Comparison of ENCODE assay signal across 18 cellular contexts in genomic region chr1:168974611-168975010, GRCh38.
DNase-seq lines count a peak whose midpoint lies in the region; ATAC-seq, FAIRE-seq and TF ChIP-seq lines count a peak whose summit lies in the region.
"Had no signal": no experiment of that assay in that cellular context is flagged by ENCODE, and none has a peak within 500 bp of the region (broad histone marks: within the 10 kb centered on the region; RNA-seq: fewer than 3 reads in every experiment).

No MANE protein-coding gene starts in this region.

- H3K4me3 ChIP-seq in breast epithelium (no peak overlapping the region), mammary epithelial cell (replicated peaks in 1 of 3; ENCODE audit: insufficient read depth in 1 of 3, low read depth in 2 of 3, low read length in 3 of 3) (no peak overlapping the region), small intestine (ENCODE audit: low read depth in 1 of 2, low read length in 2 of 2) (no peak overlapping the region)
- H3K4me3 ChIP-seq: GM23248, HAP-1 had no signal

- H3K79me2 ChIP-seq in mammary epithelial cell (ENCODE audit: insufficient read depth, low read length) = no peaks in the 10 kb centered on the region

- no peaks in the 10 kb centered on the region for H3K9me3 Mint-ChIP-seq in MCF 10A (ENCODE audit: unreplicated experiment)
- H3K9me3 Mint-ChIP-seq: CD8-positive, alpha-beta memory T cell had no signal

- H4K20me1 ChIP-seq in mammary epithelial cell (ENCODE audit: insufficient read depth, low read length) = no peaks in the 10 kb centered on the region

- H3K36me3 Mint-ChIP-seq in MCF 10A (ENCODE audit: insufficient read depth, unreplicated experiment) = no peaks in the 10 kb centered on the region
- H3K36me3 Mint-ChIP-seq: CD4-positive, CD25-positive, alpha-beta regulatory T cell had no signal

- no peak overlapping the region for H3K4me3 Mint-ChIP-seq in MCF 10A (ENCODE audit: unreplicated experiment)
- H3K4me3 Mint-ChIP-seq: B cell; CD4-positive, CD25-positive, alpha-beta regulatory T cell; CD8-positive, alpha-beta memory T cell had no signal

- TF ChIP-seq POLR2A in breast epithelium (IDR thresholded peaks at IDR 0.05) = no peak

- no peak overlapping the region for H2AFZ ChIP-seq in mammary epithelial cell (ENCODE audit: low read depth, low read length)
- H2AFZ ChIP-seq: GM23248 had no signal

- DNase-seq in MCF 10A (ENCODE audit: unreplicated experiment) = peak; percentile 14
- DNase-seq in breast epithelium (ENCODE audit: low spot score in 2 of 2) = no peak
- DNase-seq in mammary epithelial cell = peak; percentile 28
- DNase-seq in kidney tubule cell (ENCODE audit: low spot score) = peak; percentile 63
- no peak for DNase-seq in activated CD4-positive, CD25-positive, alpha-beta regulatory T cell (lab: John Stamatoyannopoulos, UW)
- no peak for DNase-seq in activated T-cell treated with anti-CD3 and anti-CD28 coated beads, Interleukin-2, amount 50 U/mL, for 48 hours
- DNase-seq in small intestine = no peak
- DNase-seq: 8988T; C1 segment of cervical spinal cord; CD4-positive, CD25-positive, alpha-beta regulatory T cell; CD8-positive, alpha-beta memory T cell; COR-L47 had no signal

- no peaks in the 10 kb centered on the region for H3K4me1 Mint-ChIP-seq in MCF 10A (ENCODE audit: insufficient read depth, unreplicated experiment)
- H3K4me1 Mint-ChIP-seq: B cell; CD4-positive, CD25-positive, alpha-beta regulatory T cell; CD8-positive, alpha-beta memory T cell had no signal

- H3K27ac Mint-ChIP-seq in MCF 10A (ENCODE audit: low read depth, unreplicated experiment) = no peak overlapping the region
- H3K27ac Mint-ChIP-seq: B cell; CD8-positive, alpha-beta memory T cell had no signal

- ATAC-seq in HG02938 (IDR thresholded peaks at IDR 0.05; ENCODE audit: unreplicated experiment) = no peak

- FAIRE-seq in small intestine (lab: Jason Lieb, UNC) = no peak
- FAIRE-seq: G401.6 had no signal

- peaks cover 0 to 6% of the 10 kb centered on the region in 2 donors for H3K4me1 ChIP-seq in breast epithelium
- no peaks in the 10 kb centered on the region for H3K4me1 ChIP-seq in mammary epithelial cell (ENCODE audit: insufficient read depth, low read length)
- H3K4me1 ChIP-seq in small intestine (ENCODE audit: control insufficient read depth in 2 of 2, insufficient read depth in 1 of 2, low read depth in 1 of 2, low read length in 1 of 2) = peaks cover 0 to 2% of the 10 kb centered on the region in 2 donors
- H3K4me1 ChIP-seq: HAP-1 had no signal

- H3K27ac ChIP-seq in breast epithelium = peak overlapping the region in 1 of 2 donors; percentile 76
- H3K27ac ChIP-seq in mammary epithelial cell (ENCODE audit: insufficient read depth, low read depth, low read length) = no peak overlapping the region
- no peak overlapping the region for H3K27ac ChIP-seq in small intestine (ENCODE audit: low read depth in 1 of 2, low read length in 1 of 2)
- H3K27ac ChIP-seq: GM23248, HL-60 had no signal

- TF ChIP-seq CTCF in MCF 10A (IDR thresholded peaks at IDR 0.05; ENCODE audit: unreplicated experiment) = no peak
- TF ChIP-seq CTCF in breast epithelium (IDR thresholded peaks at IDR 0.05) = no peak
- no peak for TF ChIP-seq CTCF in mammary epithelial cell (conservative IDR thresholded peaks at IDR 0.05 in 1 of 2, IDR thresholded peaks at IDR 0.05 in 1 of 2; ENCODE audit: extremely low read depth in 1 of 2, insufficient read depth in 1 of 2, low read depth in 1 of 2, low read length in 2 of 2)

- no peaks in the 10 kb centered on the region for H3K36me3 ChIP-seq in breast epithelium
- H3K36me3 ChIP-seq in mammary epithelial cell (ENCODE audit: insufficient read depth, low read length) = no peaks in the 10 kb centered on the region
- no peaks in the 10 kb centered on the region for H3K36me3 ChIP-seq in small intestine (ENCODE audit: control insufficient read depth in 2 of 2, insufficient read depth in 2 of 2, low read length in 2 of 2)
- H3K36me3 ChIP-seq: HAP-1 had no signal

- no peaks in the 10 kb centered on the region for H3K27me3 ChIP-seq in breast epithelium
- no peaks in the 10 kb centered on the region for H3K27me3 ChIP-seq in mammary epithelial cell (ENCODE audit: insufficient read depth, low read length)
- H3K27me3 ChIP-seq in small intestine (ENCODE audit: control insufficient read depth in 2 of 2, insufficient read depth in 2 of 2, low read length in 2 of 2) = no peaks in the 10 kb centered on the region

- H3K4me2 ChIP-seq in mammary epithelial cell (ENCODE audit: insufficient read depth, low read depth, low read length) = no peak overlapping the region

- dilution Hi-C loops in mammary epithelial cell (cut with HindIII; ENCODE audit: low sequenced_read_pairs) = no loop called here

- BruUV-seq in MCF 10A (replicated peaks; lab: Mats Ljungman, UMichigan) (no TSS peak), mammary epithelial cell (replicated peaks; lab: Mats Ljungman, UMichigan) (no TSS peak)

- POLR2A ChIA-PET in MCF 10A (lab: Yijun Ruan, JAX) = interaction anchor here (0.7 kb wide), 1 partner anchor 19 kb away, joined by 3 read pairs; no protein-coding TSS in a partner anchor

- no peak overlapping the region for H3K9ac ChIP-seq in mammary epithelial cell (ENCODE audit: insufficient read depth, low read length)
- H3K9ac ChIP-seq: GM23248 had no signal

- in situ Hi-C loops in mammary epithelial cell (cut with MboI; ENCODE audit: low sequenced_read_pairs in 2 of 2) = no loop called here

- H3K27me3 Mint-ChIP-seq in MCF 10A (ENCODE audit: insufficient read depth, unreplicated experiment) = no peaks in the 10 kb centered on the region
- H3K27me3 Mint-ChIP-seq: CD8-positive, alpha-beta memory T cell had no signal

- CTCF ChIA-PET in MCF 10A (lab: Yijun Ruan, JAX) = no interaction called here
- CTCF ChIA-PET in mammary epithelial cell (lab: Charles Lee; ENCODE audit: low non-redundant PET) = no interaction called here

- H3K9me3 ChIP-seq in breast epithelium (no peaks in the 10 kb centered on the region), mammary epithelial cell (replicated peaks; ENCODE audit: insufficient read depth, low read length) (peaks cover 2% of the 10 kb centered on the region), small intestine (ENCODE audit: control insufficient read depth, low read depth) (no peaks in the 10 kb centered on the region)
- H3K9me3 ChIP-seq: HAP-1 had no signal

- intact Hi-C loops in MCF 10A (cut with micrococcal nuclease) (no loop called here), breast epithelium (cut with DNase I; ENCODE audit: low total_unique reads) (no loop called here), mammary epithelial cell (cut with micrococcal nuclease) (no loop called here)

Comparison
In these comparisons a context has a peak if more than half of its experiments do, and no peak if none do; other contexts are left out.
1. DNase-seq: peak in MCF 10A (single experiment), mammary epithelial cell (single experiment) and kidney tubule cell (single experiment); none in breast epithelium (0 of 2), activated CD4-positive, CD25-positive, alpha-beta regulatory T cell (0 of 4), activated T-cell treated with anti-CD3 and anti-CD28 coated beads, Interleukin-2, amount 50 U/mL, for 48 hours (0 of 2) and small intestine (single experiment).